In genomic region chr3:162769559-162769958, GRCh38 we compare ENCODE assay signal across 23 cellular contexts.
DNase-seq lines count a peak whose midpoint lies in the region; ATAC-seq, FAIRE-seq and TF ChIP-seq lines count a peak whose summit lies in the region.
"Had no signal": no experiment of that assay in that cellular context is flagged by ENCODE, and none has a peak within 500 bp of the region (broad histone marks: within the 10 kb centered on the region; RNA-seq: fewer than 3 reads in every experiment).

No MANE protein-coding gene starts in this region.

- peak; percentile 37 for DNase-seq in Caki2 (ENCODE audit: low read depth)
- peak; percentile 20 for DNase-seq in LHCN-M2 (ENCODE audit: low read depth)
- peak; percentile 11 for DNase-seq in astrocyte (ENCODE audit: low read depth)
- peak; percentile 19 for DNase-seq in kidney epithelial cell (ENCODE audit: low read depth)
- DNase-seq in CD8-positive, alpha-beta T cell: no peak
- no peak for DNase-seq in MV-4-11 (lab: John Stamatoyannopoulos, UW)
- no peak for DNase-seq in activated CD4-positive, alpha-beta T cell treated with anti-CD3 and anti-CD28 coated beads, Interleukin-2, amount 50 U/mL, for 48 hours
- DNase-seq in H4 (ENCODE audit: low spot score): no peak
- DNase-seq: activated CD4-positive, alpha-beta T cell treated with anti-CD3 and anti-CD28 coated beads for 1 hour; activated naive CD4-positive, alpha-beta T cell treated with anti-CD3 and anti-CD28 coated beads, Interleukin-2, amount 10 ng/mL, durations not matched to agents 7 days and 5 days; activated T-cell treated with anti-CD3 and anti-CD28 coated beads, Interleukin-2, amount 50 U/mL, for 72 hours; anterior cingulate cortex; CD4-positive, CD25-positive, alpha-beta regulatory T cell; erythroblast; kidney glomerular epithelial cell; NCI-H1436 treated with DMSO at 0.1 percent for 48 hours; NCI-H2171 treated with DMSO at 0.1 percent for 48 hours; NCI-H526; stimulated activated CD4-positive, alpha-beta T cell treated with anti-CD3 and anti-CD28 coated beads, Interleukin-4, amount 100 ng/mL, for 1 hour; stimulated activated naive CD4-positive, alpha-beta T cell; testis had no signal

- H3K4me3 Mint-ChIP-seq in astrocyte (ENCODE audit: unreplicated experiment): no peak overlapping the region
- no peak overlapping the region for H3K4me3 Mint-ChIP-seq in CD8-positive, alpha-beta T cell
- H3K4me3 Mint-ChIP-seq: activated naive CD4-positive, alpha-beta T cell treated with anti-CD3 and anti-CD28 coated beads, Interleukin-2, amount 10 ng/mL, durations not matched to agents 7 days and 5 days; activated T-cell treated with anti-CD3 and anti-CD28 coated beads, Interleukin-2, amount 50 U/mL, for 72 hours; CD4-positive, CD25-positive, alpha-beta regulatory T cell had no signal

- ATAC-seq in CD8-positive, alpha-beta T cell: no peak
- ATAC-seq: activated T-cell treated with anti-CD3 and anti-CD28 coated beads, Interleukin-2, amount 50 U/mL, for 72 hours; GM12878 had no signal

- H3K4me3 ChIP-seq in astrocyte (ENCODE audit: insufficient read depth, low read depth, low read length) (no peak overlapping the region), kidney epithelial cell (ENCODE audit: low read depth, low read length) (no peak overlapping the region)
- H3K4me3 ChIP-seq in CD8-positive, alpha-beta T cell (ENCODE audit: low read depth, low read length): no peak overlapping the region
- H3K4me3 ChIP-seq: GM12878, testis, vagina had no signal

- no peaks in the 10 kb centered on the region for H3K9me3 ChIP-seq in astrocyte (ENCODE audit: insufficient read depth, low read depth, low read length)
- H3K9me3 ChIP-seq in CD8-positive, alpha-beta T cell (ENCODE audit: low read length): no peaks in the 10 kb centered on the region
- H3K9me3 ChIP-seq: testis, vagina had no signal

- TF ChIP-seq CTCF in astrocyte (IDR thresholded peaks at IDR 0.05; ENCODE audit: insufficient read depth, low read depth, low read length): no peak
- no peak for TF ChIP-seq CTCF in kidney epithelial cell (IDR thresholded peaks at IDR 0.05; ENCODE audit: insufficient read depth, low read length, poor library complexity, severe bottlenecking)
- no peak for TF ChIP-seq CTCF in CD8-positive, alpha-beta T cell (IDR thresholded peaks at IDR 0.05)

- no peak overlapping the region for H2AFZ ChIP-seq in astrocyte (ENCODE audit: low read depth, low read length)

- no peak overlapping the region for H3K4me2 ChIP-seq in astrocyte (ENCODE audit: low read length)

- no peaks in the 10 kb centered on the region for H3K4me1 ChIP-seq in astrocyte (ENCODE audit: insufficient read depth, low read length)
- H3K4me1 ChIP-seq in CD8-positive, alpha-beta T cell (ENCODE audit: insufficient read depth, low read length): no peaks in the 10 kb centered on the region
- H3K4me1 ChIP-seq: testis, vagina had no signal

- intact Hi-C loops in CD8-positive, alpha-beta T cell (cut with DNase I, micrococcal nuclease): no loop called here

- H3K9ac ChIP-seq in astrocyte (ENCODE audit: low read length): no peak overlapping the region

- H3K27me3 Mint-ChIP-seq in astrocyte (ENCODE audit: low read depth, unreplicated experiment): no peaks in the 10 kb centered on the region
- no peaks in the 10 kb centered on the region for H3K27me3 Mint-ChIP-seq in CD8-positive, alpha-beta T cell (ENCODE audit: low read depth)
- H3K27me3 Mint-ChIP-seq: activated naive CD4-positive, alpha-beta T cell treated with anti-CD3 and anti-CD28 coated beads, Interleukin-2, amount 10 ng/mL, durations not matched to agents 7 days and 5 days; CD4-positive, CD25-positive, alpha-beta regulatory T cell had no signal

- H3K36me3 ChIP-seq in astrocyte (ENCODE audit: insufficient read depth, low read length) (no peaks in the 10 kb centered on the region), kidney epithelial cell (ENCODE audit: control insufficient read depth, insufficient read depth, low read length) (no peaks in the 10 kb centered on the region)
- no peaks in the 10 kb centered on the region for H3K36me3 ChIP-seq in CD8-positive, alpha-beta T cell (ENCODE audit: insufficient read depth, low read length)
- H3K36me3 ChIP-seq: vagina had no signal

- H3K27me3 ChIP-seq in astrocyte (ENCODE audit: insufficient read depth, low read length) (no peaks in the 10 kb centered on the region), kidney epithelial cell (ENCODE audit: control insufficient read depth, insufficient read depth, low read length) (no peaks in the 10 kb centered on the region)
- H3K27me3 ChIP-seq in CD8-positive, alpha-beta T cell (ENCODE audit: insufficient read depth, low read length): no peaks in the 10 kb centered on the region
- H3K27me3 ChIP-seq: testis, vagina had no signal

- no peaks in the 10 kb centered on the region for H3K9me3 Mint-ChIP-seq in astrocyte (ENCODE audit: unreplicated experiment)
- H3K9me3 Mint-ChIP-seq in CD8-positive, alpha-beta T cell: peaks cover 8% of the 10 kb centered on the region

- H3K27ac Mint-ChIP-seq in astrocyte (ENCODE audit: unreplicated experiment): no peak overlapping the region
- no peak overlapping the region for H3K27ac Mint-ChIP-seq in CD8-positive, alpha-beta T cell
- H3K27ac Mint-ChIP-seq: activated naive CD4-positive, alpha-beta T cell treated with anti-CD3 and anti-CD28 coated beads, Interleukin-2, amount 10 ng/mL, durations not matched to agents 7 days and 5 days; activated T-cell treated with anti-CD3 and anti-CD28 coated beads, Interleukin-2, amount 50 U/mL, for 72 hours; CD4-positive, CD25-positive, alpha-beta regulatory T cell had no signal

- no peaks in the 10 kb centered on the region for H3K4me1 Mint-ChIP-seq in astrocyte (ENCODE audit: low read depth, unreplicated experiment)
- H3K4me1 Mint-ChIP-seq in CD8-positive, alpha-beta T cell (ENCODE audit: low read depth): no peaks in the 10 kb centered on the region
- H3K4me1 Mint-ChIP-seq: activated naive CD4-positive, alpha-beta T cell treated with anti-CD3 and anti-CD28 coated beads, Interleukin-2, amount 10 ng/mL, durations not matched to agents 7 days and 5 days; CD4-positive, CD25-positive, alpha-beta regulatory T cell had no signal

- in situ Hi-C loops in Caki2 (cut with HindIII; ENCODE audit: low pct_unique_long_range_greater_than_20kb, low sequenced_read_pairs): no loop called here

- no peak for FAIRE-seq in astrocyte (lab: Jason Lieb, UNC)
- FAIRE-seq: GM12878 had no signal

- no peaks in the 10 kb centered on the region for H4K20me1 ChIP-seq in astrocyte (ENCODE audit: insufficient read depth, low read length)

- no peaks in the 10 kb centered on the region for H3K79me2 ChIP-seq in astrocyte (ENCODE audit: insufficient read depth, low read length)

- H3K27ac ChIP-seq in astrocyte (ENCODE audit: low read depth, low read length): no peak overlapping the region
- no peak overlapping the region for H3K27ac ChIP-seq in CD8-positive, alpha-beta T cell (ENCODE audit: low read depth, low read length)
- H3K27ac ChIP-seq: testis, vagina had no signal

- H3K36me3 Mint-ChIP-seq in astrocyte (ENCODE audit: low read depth, unreplicated experiment): no peaks in the 10 kb centered on the region
- no peaks in the 10 kb centered on the region for H3K36me3 Mint-ChIP-seq in CD8-positive, alpha-beta T cell
- H3K36me3 Mint-ChIP-seq: activated naive CD4-positive, alpha-beta T cell treated with anti-CD3 and anti-CD28 coated beads, Interleukin-2, amount 10 ng/mL, durations not matched to agents 7 days and 5 days; CD4-positive, CD25-positive, alpha-beta regulatory T cell had no signal

- POLR2A ChIA-PET in CD8-positive, alpha-beta T cell (lab: Charles Lee): no interaction called here

- CTCF ChIA-PET in CD8-positive, alpha-beta T cell (lab: Charles Lee): no interaction called here

Comparison
In these comparisons a context has a peak if more than half of its experiments do, and no peak if none do; other contexts are left out.
1. DNase-seq: peak in Caki2 (single experiment), LHCN-M2 (single experiment), astrocyte (single experiment) and kidney epithelial cell (single experiment); none in CD8-positive, alpha-beta T cell (0 of 7), MV-4-11 (single experiment), activated CD4-positive, alpha-beta T cell treated with anti-CD3 and anti-CD28 coated beads, Interleukin-2, amount 50 U/mL, for 48 hours (0 of 2) and H4 (single experiment).